ENCODE assay signal across 1 cellular context in genomic region chr2:64695656-64696310, GRCh38.
TF ChIP-seq lines count a peak whose summit lies in the region.

No MANE protein-coding gene starts in this region.

TF ChIP-seq in SK-N-SH treated with all-trans-retinoic acid at 6 μM for 48 hours, 23 proteins besides CTCF, POLR2A, EP300 and RAD21 (continued from another document):
- TF ChIP-seq POU6F1 (CRISPR knock-in tag; IDR thresholded peaks at IDR 0.05; ENCODE audit: borderline replicate concordance, low read depth), result no peak
- TF ChIP-seq RARB (CRISPR knock-in tag; IDR thresholded peaks at IDR 0.05), result no peak
- TF ChIP-seq CSDC2 (CRISPR knock-in tag; IDR thresholded peaks at IDR 0.05), result no peak
- TF ChIP-seq SNAI2 (CRISPR knock-in tag; IDR thresholded peaks at IDR 0.05), result no peak
- TF ChIP-seq ZNF565 (CRISPR knock-in tag; conservative IDR thresholded peaks at IDR 0.05; ENCODE audit: low read depth), result no peak
- no peak for TF ChIP-seq ZNF8 (CRISPR knock-in tag; IDR thresholded peaks at IDR 0.05)
- TF ChIP-seq ARNTL (CRISPR knock-in tag; IDR thresholded peaks at IDR 0.05; ENCODE audit: borderline replicate concordance, low read depth), result no peak
- no peak for TF ChIP-seq TCF4 (CRISPR knock-in tag; IDR thresholded peaks at IDR 0.05; ENCODE audit: borderline replicate concordance)
- no peak for TF ChIP-seq ESRRG (CRISPR knock-in tag; IDR thresholded peaks at IDR 0.05)
- TF ChIP-seq CREB5 (CRISPR knock-in tag; IDR thresholded peaks at IDR 0.05; ENCODE audit: low read depth), result no peak
- TF ChIP-seq BACH2 (CRISPR knock-in tag; IDR thresholded peaks at IDR 0.05; ENCODE audit: borderline replicate concordance), result no peak
- TF ChIP-seq TOX (CRISPR knock-in tag; IDR thresholded peaks at IDR 0.05; ENCODE audit: borderline replicate concordance), result no peak
- no peak for TF ChIP-seq OSR1 (CRISPR knock-in tag; IDR thresholded peaks at IDR 0.05)
- TF ChIP-seq ISL1 (CRISPR knock-in tag; IDR thresholded peaks at IDR 0.05), result no peak
- no peak for TF ChIP-seq TSHZ2 (CRISPR knock-in tag; IDR thresholded peaks at IDR 0.05)
- TF ChIP-seq PPARA (CRISPR knock-in tag; IDR thresholded peaks at IDR 0.05; ENCODE audit: borderline replicate concordance), result no peak
- no peak for TF ChIP-seq CSRNP3 (CRISPR knock-in tag; IDR thresholded peaks at IDR 0.05)
